Comparison of ENCODE assay signal across 29 cellular contexts in the genomic region with DNA sequence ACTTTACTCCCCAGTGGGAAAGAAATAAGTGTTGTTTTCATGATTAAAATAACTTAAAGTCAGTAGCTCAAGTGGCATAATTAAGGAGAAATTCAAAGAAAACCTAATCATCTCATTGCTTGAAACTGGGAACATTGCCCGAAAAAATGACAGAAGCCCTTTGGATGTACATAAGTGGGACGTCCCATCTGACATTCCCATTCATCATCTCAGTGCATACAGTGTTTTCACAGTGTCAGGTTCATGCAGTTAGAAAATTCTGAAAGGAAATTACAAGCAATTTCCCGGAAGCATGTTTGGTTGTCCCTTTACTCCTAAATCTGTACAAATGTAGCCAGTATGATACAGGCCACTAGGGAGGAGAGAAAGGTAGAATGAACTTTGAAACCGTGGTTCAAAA.
"Had no signal": no experiment of that assay in that cellular context is flagged by ENCODE, and none has a peak within 500 bp of the region (broad histone marks: within the 10 kb centered on the region; RNA-seq: fewer than 3 reads in every experiment).

No MANE protein-coding gene starts in this region.

- H3K4me3 Mint-ChIP-seq: effector memory CD8-positive, alpha-beta T cell; immature natural killer cell; memory B cell; naive B cell; natural killer cell treated with Interleukin-12 subunit alpha and Interleukin-12 subunit beta and Interleukin-15 and Interleukin-18, amount 100 ng/mL, for 72 hours; neural progenitor cell; stimulated activated naive B cell treated with anti-CD40 and anti-IgM and Interleukin-4, amounts not matched to agents 10 μg/mL and 1 μg/mL and 100 μg/mL, for 72 hours; stimulated activated naive CD8-positive, alpha-beta T cell treated with anti-CD3 and anti-CD28 coated beads, Interleukin-15, Interleukin-2, amounts not matched to agents 100 ng/mL and 50 ng/mL, for 24 hours had no signal

- ATAC-seq: effector memory CD8-positive, alpha-beta T cell; left colon; left ventricle myocardium superior; lower lobe of right lung; mucosa of descending colon; natural killer cell treated with Interleukin-12 subunit alpha and Interleukin-12 subunit beta and Interleukin-15 and Interleukin-18, amount 100 ng/mL, for 72 hours; right lobe of liver; stimulated activated naive B cell treated with anti-CD40 and anti-IgM and Interleukin-4, amounts not matched to agents 10 μg/mL and 1 μg/mL and 100 μg/mL, for 72 hours had no signal

- H3K27me3 Mint-ChIP-seq: effector memory CD8-positive, alpha-beta T cell; naive B cell; progenitor cell of endocrine pancreas; stimulated activated naive B cell treated with anti-CD40 and anti-IgM and Interleukin-4, amounts not matched to agents 10 μg/mL and 1 μg/mL and 100 μg/mL, for 72 hours; stimulated activated naive CD8-positive, alpha-beta T cell treated with anti-CD3 and anti-CD28 coated beads, Interleukin-15, Interleukin-2, amounts not matched to agents 100 ng/mL and 50 ng/mL, for 24 hours had no signal

- H2AFZ ChIP-seq: neural progenitor cell, parathyroid adenoma had no signal

- H3K4me3 ChIP-seq: esophagus squamous epithelium, lower lobe of right lung, mucosa of descending colon, neural progenitor cell, right lobe of liver, thoracic aorta, tibial nerve, upper lobe of left lung had no signal

- H3K9me3 Mint-ChIP-seq: neural progenitor cell had no signal

- H3K36me3 Mint-ChIP-seq: immature natural killer cell; memory B cell; naive B cell; natural killer cell treated with Interleukin-12 subunit alpha and Interleukin-12 subunit beta and Interleukin-15 and Interleukin-18, amount 100 ng/mL, for 72 hours; neural progenitor cell; stimulated activated naive B cell treated with anti-CD40 and anti-IgM and Interleukin-4, amounts not matched to agents 10 μg/mL and 1 μg/mL and 100 μg/mL, for 72 hours had no signal

- FAIRE-seq: small intestine, urothelium cell line had no signal

- H3K27me3 ChIP-seq: esophagus squamous epithelium, neural progenitor cell, right lobe of liver, tibial nerve, upper lobe of left lung had no signal

- H3K27ac ChIP-seq: esophagus squamous epithelium, lower lobe of right lung, neural progenitor cell, parathyroid adenoma, right lobe of liver, thoracic aorta, tibial nerve, upper lobe of left lung had no signal

- H3K4me1 ChIP-seq: esophagus squamous epithelium, lower lobe of right lung, neural progenitor cell, parathyroid adenoma, right lobe of liver, tibial nerve, upper lobe of left lung had no signal

- H3K79me2 ChIP-seq: parathyroid adenoma had no signal

- H3K27ac Mint-ChIP-seq: effector memory CD8-positive, alpha-beta T cell; immature natural killer cell; memory B cell; naive B cell; natural killer cell treated with Interleukin-12 subunit alpha and Interleukin-12 subunit beta and Interleukin-15 and Interleukin-18, amount 100 ng/mL, for 72 hours; neural progenitor cell; progenitor cell of endocrine pancreas; stimulated activated naive B cell treated with anti-CD40 and anti-IgM and Interleukin-4, amounts not matched to agents 10 μg/mL and 1 μg/mL and 100 μg/mL, for 72 hours; stimulated activated naive CD8-positive, alpha-beta T cell treated with anti-CD3 and anti-CD28 coated beads, Interleukin-15, Interleukin-2, amounts not matched to agents 100 ng/mL and 50 ng/mL, for 24 hours had no signal

- H3K36me3 ChIP-seq: esophagus squamous epithelium, lower lobe of right lung, neural progenitor cell, right lobe of liver, thoracic aorta, tibial nerve, upper lobe of left lung had no signal

- H3K9me3 ChIP-seq: esophagus squamous epithelium, lower lobe of right lung, mucosa of descending colon, right lobe of liver, thoracic aorta, tibial nerve, upper lobe of left lung had no signal

- H3K4me2 ChIP-seq: neural progenitor cell had no signal

- DNase-seq: cortex of kidney; effector memory CD8-positive, alpha-beta T cell; erythroblast; esophagus squamous epithelium; foreskin melanocyte; hypothalamus; immature natural killer cell; islet precursor cell; kidney glomerular epithelial cell; left colon; left ventricle myocardium superior; lower lobe of right lung; mucosa of descending colon; naive B cell; right lobe of liver; small intestine; stimulated activated CD4-positive, alpha-beta T cell treated with anti-CD3 and anti-CD28 coated beads, Interleukin-15, amount 100 ng/mL, for 24 hours; stimulated activated CD4-positive, alpha-beta T cell treated with anti-CD3 and anti-CD28 coated beads, Interleukin-2, amount 100 ng/mL, for 48 hours; stimulated activated naive B cell treated with anti-CD40 and anti-IgM and Interleukin-4, amounts not matched to agents 10 μg/mL and 1 μg/mL and 100 μg/mL, for 72 hours; upper lobe of left lung had no signal

- H3K9ac ChIP-seq: neural progenitor cell, parathyroid adenoma had no signal

- H3K4me1 Mint-ChIP-seq: immature natural killer cell; memory B cell; naive B cell; neural progenitor cell; stimulated activated naive B cell treated with anti-CD40 and anti-IgM and Interleukin-4, amounts not matched to agents 10 μg/mL and 1 μg/mL and 100 μg/mL, for 72 hours had no signal
